Comparison of ENCODE assay signal across 8 cellular contexts in the genomic region with DNA sequence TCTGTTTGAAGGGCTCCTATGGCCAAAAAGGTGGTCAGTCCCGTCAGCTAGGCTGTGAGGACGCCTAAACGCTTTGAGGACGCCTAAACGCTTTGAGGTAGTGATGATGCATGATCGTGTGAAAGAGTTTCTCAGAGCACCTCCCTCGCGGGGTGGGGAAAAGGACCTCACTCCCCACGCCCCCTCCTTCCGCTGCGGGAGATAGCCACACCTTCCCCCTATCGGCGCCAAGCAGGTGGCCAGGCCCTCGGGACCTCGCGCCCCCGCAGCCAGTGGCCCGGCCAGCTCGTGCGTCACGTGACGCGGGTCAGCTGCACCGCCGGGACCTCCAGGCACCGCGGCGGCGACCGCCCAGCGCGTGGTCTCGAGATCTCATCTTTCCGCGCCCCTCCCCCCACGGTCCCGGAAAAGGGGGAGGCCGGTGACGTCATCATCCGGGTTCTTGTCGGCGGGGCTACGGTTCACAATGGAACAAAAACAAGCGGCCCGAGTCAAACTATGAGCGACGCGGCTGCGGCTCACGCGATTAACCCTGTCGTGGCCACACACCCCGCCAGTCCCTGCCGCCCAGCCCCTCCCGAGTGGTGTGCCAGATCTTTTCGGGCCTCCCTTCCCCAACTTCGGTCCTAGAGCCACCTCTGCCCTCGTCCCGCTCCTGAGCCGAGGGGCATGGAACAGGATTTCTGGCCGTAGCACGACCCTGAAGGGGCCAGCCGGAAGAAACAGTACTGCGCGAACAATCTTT. TPM values are rescaled to one million over a fixed set of nuclear protein-coding genes. Genes with fewer than 3 reads are reported as not detected.
DNase-seq lines count a peak whose midpoint lies in the region; ATAC-seq and TF ChIP-seq lines count a peak whose summit lies in the region.

No MANE protein-coding gene starts in this region.

- peak; percentile 75 to 81 for TF ChIP-seq POLR2A in adrenal gland (IDR thresholded peaks at IDR 0.05)
- TF ChIP-seq POLR2A in tibial nerve (IDR thresholded peaks at IDR 0.05) = peak in 1 of 2 donors; percentile 69

- in situ Hi-C loops in GM13976 (cut with MboI; ENCODE audit: low sequenced_read_pairs, unreplicated experiment) = no loop called here

- H3K4me3 ChIP-seq in adrenal gland (peak overlapping the region in 3 of 4 donors; percentile 25 to 79 (median 63)), parathyroid adenoma (ENCODE audit: low read depth, low read length) (peak overlapping the region; percentile 84), tibial nerve (peak overlapping the region; percentile 74 to 98 (median 83))

- peak overlapping the region; percentile 91 for H3K4me2 ChIP-seq in parathyroid adenoma (ENCODE audit: low read length)

- DNase-seq in GM13976 (ENCODE audit: low spot score) (peak; percentile 85), NCI-H1436 treated with DMSO at 0.1 percent for 48 hours (lab: John Stamatoyannopoulos, UW) (peak; percentile 78), T follicular helper cell (ENCODE audit: low read depth) (peak; percentile 99), adrenal gland (peak; percentile 97 to 100 (median 98)), cardiac septum (ENCODE audit: low spot score) (peak; percentile 98), tibial nerve (ENCODE audit: low spot score in 2 of 2) (peak; percentile 97 to 98)

- H3K27me3 ChIP-seq in adrenal gland (no peaks in the 10 kb centered on the region), parathyroid adenoma (ENCODE audit: control insufficient read depth, insufficient read depth, low read length) (no peaks in the 10 kb centered on the region), tibial nerve (no peaks in the 10 kb centered on the region)

- H3K36me3 ChIP-seq in adrenal gland (replicated peaks in 1 of 2) (no peaks in the 10 kb centered on the region), parathyroid adenoma (ENCODE audit: control insufficient read depth, insufficient read depth, low read length) (no peaks in the 10 kb centered on the region), tibial nerve (no peaks in the 10 kb centered on the region)

- H3K9me3 ChIP-seq in adrenal gland (replicated peaks in 1 of 3) = no peaks in the 10 kb centered on the region
- H3K9me3 ChIP-seq in parathyroid adenoma (ENCODE audit: control insufficient read depth, low read length) = no peaks in the 10 kb centered on the region
- no peaks in the 10 kb centered on the region for H3K9me3 ChIP-seq in tibial nerve

- H2AFZ ChIP-seq in parathyroid adenoma = peak overlapping the region; percentile 70

- WGBS in adrenal gland, 4 donors = 0 to 9% (median 0%) methylated on average over 3 to 65 of the region's 65 CpGs
- WGBS in tibial nerve, 2 donors = 0 to 1% methylated on average over 29 to 47 of the region's 65 CpGs

- peak; percentile 40 to 90 for TF ChIP-seq EP300 in tibial nerve (IDR thresholded peaks at IDR 0.05)

- H3K27ac ChIP-seq in adrenal gland (peak overlapping the region; percentile 91 to 99 (median 98)), parathyroid adenoma (peak overlapping the region; percentile 100), tibial nerve (peak overlapping the region; percentile 94 to 99 (median 98))

- TF ChIP-seq CTCF in GM13976 (IDR thresholded peaks at IDR 0.05; ENCODE audit: borderline replicate concordance, control extremely low read depth, extremely low read depth, insufficient read depth, missing control alignments) (no peak), adrenal gland (IDR thresholded peaks at IDR 0.05) (peak in 2 of 6 experiments; percentile 12 to 27), parathyroid adenoma (IDR thresholded peaks at IDR 0.05) (no peak), tibial nerve (IDR thresholded peaks at IDR 0.05) (peak in 2 of 5 experiments; percentile 57 to 65)

- ATAC-seq in HG02852 (IDR thresholded peaks at IDR 0.05; ENCODE audit: unreplicated experiment) = peak; percentile 61

- H3K4me1 ChIP-seq in adrenal gland (replicated peaks in 1 of 2) (peaks cover 0 to 12% of the 10 kb centered on the region in 2 donors), parathyroid adenoma (no peaks in the 10 kb centered on the region), tibial nerve (peaks cover 0 to 15% (median 0%) of the 10 kb centered on the region in 4 donors)

- intact Hi-C loops in adrenal gland (cut with DNase I) = no loop called here
- intact Hi-C loops in cardiac septum (cut with DNase I) = loop anchor here (1.0 to 10.0 kb wide), 3 partner anchors 74 to 438 kb away; a partner anchor contains a TSS

- H3K9ac ChIP-seq in parathyroid adenoma = peak overlapping the region; percentile 91

- peaks cover 10% of the 10 kb centered on the region for H3K79me2 ChIP-seq in parathyroid adenoma

RNA-seq across cellular contexts. Expression of a gene that starts 0.7 kb away (rescaled TPM):
- total RNA-seq in adrenal gland (100 to 1,000 TPM in 2 of 8 donors, 10 to 100 TPM in 6; 79.7 to 143 (median 90.3) TPM), cardiac septum (80.9 TPM), tibial nerve (100 to 1,000 TPM in 1 of 4 donors, 10 to 100 TPM in 3; 83.1 to 101 (median 97.2) TPM)
- polyA plus RNA-seq in adrenal gland = 10 to 100 TPM; 12.6 to 47.0 (median 12.6) TPM

Comparison
In these comparisons a context has a peak if more than half of its experiments do, and no peak if none do; other contexts are left out.
1. Peak in every context shown above with its lines: DNase-seq, ATAC-seq, H3K4me3 ChIP-seq and H3K27ac ChIP-seq.